Comparison of ENCODE assay signal across 1 cellular context in the genomic region with DNA sequence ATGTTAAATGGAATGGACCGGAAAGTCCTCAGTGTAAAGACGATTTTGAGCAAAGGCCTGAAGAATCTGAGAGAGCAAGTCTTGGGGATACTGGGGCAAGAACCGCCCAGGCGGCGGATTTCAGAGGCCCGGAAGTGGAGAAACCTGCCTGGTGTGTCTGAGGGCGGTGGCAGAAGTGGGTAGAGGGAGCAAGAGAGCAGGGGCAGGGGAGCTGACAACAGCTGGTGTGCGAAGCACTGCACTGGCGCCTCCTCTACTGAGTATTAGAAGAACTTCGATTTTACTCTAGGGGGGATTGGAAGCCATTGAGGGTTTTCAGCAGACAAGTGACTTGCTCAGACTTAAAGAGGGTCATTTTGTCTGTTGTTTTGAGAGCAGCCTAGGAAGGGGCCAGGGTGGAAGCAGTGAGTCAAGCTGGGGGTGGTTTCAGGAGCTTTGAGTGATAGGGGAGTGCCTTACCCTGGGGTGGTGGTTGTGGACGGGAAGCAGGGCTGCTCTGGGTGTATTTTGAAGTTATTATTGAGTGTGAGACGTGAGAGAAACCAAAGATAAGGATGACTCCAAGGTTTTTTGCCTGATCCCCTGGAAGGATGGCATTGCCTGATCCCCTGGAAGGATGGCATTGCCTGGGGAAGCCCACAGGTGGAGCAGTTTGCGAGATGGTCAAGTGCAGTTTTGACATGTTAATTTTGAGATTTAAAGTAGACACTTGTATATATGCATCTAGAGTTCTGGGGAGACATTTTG.
TF ChIP-seq lines count a peak whose summit lies in the region.

No MANE protein-coding gene starts in this region.

TF ChIP-seq in HepG2, 621 proteins besides CTCF, POLR2A, EP300 and RAD21 (continued from another document):
- TF ChIP-seq, protein P1, sequence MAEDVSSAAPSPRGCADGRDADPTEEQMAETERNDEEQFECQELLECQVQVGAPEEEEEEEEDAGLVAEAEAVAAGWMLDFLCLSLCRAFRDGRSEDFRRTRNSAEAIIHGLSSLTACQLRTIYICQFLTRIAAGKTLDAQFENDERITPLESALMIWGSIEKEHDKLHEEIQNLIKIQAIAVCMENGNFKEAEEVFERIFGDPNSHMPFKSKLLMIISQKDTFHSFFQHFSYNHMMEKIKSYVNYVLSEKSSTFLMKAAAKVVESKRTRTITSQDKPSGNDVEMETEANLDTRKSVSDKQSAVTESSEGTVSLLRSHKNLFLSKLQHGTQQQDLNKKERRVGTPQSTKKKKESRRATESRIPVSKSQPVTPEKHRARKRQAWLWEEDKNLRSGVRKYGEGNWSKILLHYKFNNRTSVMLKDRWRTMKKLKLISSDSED (CRISPR knock-in tag; IDR thresholded peaks at IDR 0.05) = no peak
- TF ChIP-seq, protein P2, sequence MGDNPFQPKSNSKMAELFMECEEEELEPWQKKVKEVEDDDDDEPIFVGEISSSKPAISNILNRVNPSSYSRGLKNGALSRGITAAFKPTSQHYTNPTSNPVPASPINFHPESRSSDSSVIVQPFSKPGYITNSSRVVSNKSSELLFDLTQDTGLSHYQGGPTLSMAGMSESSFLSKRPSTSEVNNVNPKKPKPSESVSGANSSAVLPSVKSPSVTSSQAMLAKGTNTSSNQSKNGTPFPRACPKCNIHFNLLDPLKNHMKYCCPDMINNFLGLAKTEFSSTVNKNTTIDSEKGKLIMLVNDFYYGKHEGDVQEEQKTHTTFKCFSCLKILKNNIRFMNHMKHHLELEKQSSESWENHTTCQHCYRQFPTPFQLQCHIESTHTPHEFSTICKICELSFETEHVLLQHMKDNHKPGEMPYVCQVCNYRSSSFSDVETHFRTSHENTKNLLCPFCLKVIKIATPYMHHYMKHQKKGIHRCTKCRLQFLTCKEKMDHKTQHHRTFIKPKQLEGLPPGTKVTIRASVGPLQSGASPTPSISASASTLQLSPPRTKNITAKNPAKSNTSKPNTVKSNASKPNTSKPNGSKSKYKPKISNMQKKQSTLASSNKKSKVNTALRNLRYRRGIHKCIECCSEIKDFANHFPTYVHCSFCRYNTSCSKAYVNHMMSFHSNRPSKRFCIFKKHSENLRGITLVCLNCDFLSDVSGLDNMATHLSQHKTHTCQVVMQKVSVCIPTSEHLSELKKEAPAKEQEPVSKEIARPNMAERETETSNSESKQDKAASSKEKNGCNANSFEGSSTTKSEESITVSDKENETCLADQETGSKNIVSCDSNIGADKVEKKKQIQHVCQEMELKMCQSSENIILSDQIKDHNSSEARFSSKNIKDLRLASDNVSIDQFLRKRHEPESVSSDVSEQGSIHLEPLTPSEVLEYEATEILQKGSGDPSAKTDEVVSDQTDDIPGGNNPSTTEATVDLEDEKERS (CRISPR knock-in tag; IDR thresholded peaks at IDR 0.05) = no peak
- TF ChIP-seq, protein P3, sequence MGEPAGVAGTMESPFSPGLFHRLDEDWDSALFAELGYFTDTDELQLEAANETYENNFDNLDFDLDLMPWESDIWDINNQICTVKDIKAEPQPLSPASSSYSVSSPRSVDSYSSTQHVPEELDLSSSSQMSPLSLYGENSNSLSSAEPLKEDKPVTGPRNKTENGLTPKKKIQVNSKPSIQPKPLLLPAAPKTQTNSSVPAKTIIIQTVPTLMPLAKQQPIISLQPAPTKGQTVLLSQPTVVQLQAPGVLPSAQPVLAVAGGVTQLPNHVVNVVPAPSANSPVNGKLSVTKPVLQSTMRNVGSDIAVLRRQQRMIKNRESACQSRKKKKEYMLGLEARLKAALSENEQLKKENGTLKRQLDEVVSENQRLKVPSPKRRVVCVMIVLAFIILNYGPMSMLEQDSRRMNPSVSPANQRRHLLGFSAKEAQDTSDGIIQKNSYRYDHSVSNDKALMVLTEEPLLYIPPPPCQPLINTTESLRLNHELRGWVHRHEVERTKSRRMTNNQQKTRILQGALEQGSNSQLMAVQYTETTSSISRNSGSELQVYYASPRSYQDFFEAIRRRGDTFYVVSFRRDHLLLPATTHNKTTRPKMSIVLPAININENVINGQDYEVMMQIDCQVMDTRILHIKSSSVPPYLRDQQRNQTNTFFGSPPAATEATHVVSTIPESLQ (CRISPR knock-in tag; conservative IDR thresholded peaks at IDR 0.05) = no peak
- TF ChIP-seq GABPB1 (CRISPR knock-in tag; IDR thresholded peaks at IDR 0.05) = no peak
- no peak for TF ChIP-seq ZNF451 (CRISPR knock-in tag; IDR thresholded peaks at IDR 0.05)
- no peak for TF ChIP-seq ZNF484 (CRISPR knock-in tag; IDR thresholded peaks at IDR 0.05; ENCODE audit: borderline replicate concordance, low read depth)
- TF ChIP-seq ZNF264 (CRISPR knock-in tag; IDR thresholded peaks at IDR 0.05) = no peak
- no peak for TF ChIP-seq WIZ (CRISPR knock-in tag; IDR thresholded peaks at IDR 0.05)
- TF ChIP-seq KLF6 (CRISPR knock-in tag; IDR thresholded peaks at IDR 0.05) = no peak
- TF ChIP-seq TSC22D2 (CRISPR knock-in tag; IDR thresholded peaks at IDR 0.05; ENCODE audit: borderline replicate concordance) = no peak
- no peak for TF ChIP-seq TEAD2 (CRISPR knock-in tag; IDR thresholded peaks at IDR 0.05)
- TF ChIP-seq, protein P4, sequence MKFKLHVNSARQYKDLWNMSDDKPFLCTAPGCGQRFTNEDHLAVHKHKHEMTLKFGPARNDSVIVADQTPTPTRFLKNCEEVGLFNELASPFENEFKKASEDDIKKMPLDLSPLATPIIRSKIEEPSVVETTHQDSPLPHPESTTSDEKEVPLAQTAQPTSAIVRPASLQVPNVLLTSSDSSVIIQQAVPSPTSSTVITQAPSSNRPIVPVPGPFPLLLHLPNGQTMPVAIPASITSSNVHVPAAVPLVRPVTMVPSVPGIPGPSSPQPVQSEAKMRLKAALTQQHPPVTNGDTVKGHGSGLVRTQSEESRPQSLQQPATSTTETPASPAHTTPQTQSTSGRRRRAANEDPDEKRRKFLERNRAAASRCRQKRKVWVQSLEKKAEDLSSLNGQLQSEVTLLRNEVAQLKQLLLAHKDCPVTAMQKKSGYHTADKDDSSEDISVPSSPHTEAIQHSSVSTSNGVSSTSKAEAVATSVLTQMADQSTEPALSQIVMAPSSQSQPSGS (CRISPR knock-in tag; IDR thresholded peaks at IDR 0.05) = no peak
- TF ChIP-seq, protein P5, sequence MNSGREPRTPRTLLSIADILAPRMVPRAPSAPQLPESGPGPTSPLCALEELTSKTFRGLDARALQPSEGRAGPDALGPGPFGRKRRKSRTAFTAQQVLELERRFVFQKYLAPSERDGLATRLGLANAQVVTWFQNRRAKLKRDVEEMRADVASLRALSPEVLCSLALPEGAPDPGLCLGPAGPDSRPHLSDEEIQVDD (CRISPR knock-in tag; IDR thresholded peaks at IDR 0.05; ENCODE audit: borderline replicate concordance) = no peak
- TF ChIP-seq ZNF83 (CRISPR knock-in tag; IDR thresholded peaks at IDR 0.05; ENCODE audit: borderline replicate concordance) = no peak
- TF ChIP-seq HCFC1 (IDR thresholded peaks at IDR 0.05; ENCODE audit: low read depth, low read length) = no peak
- TF ChIP-seq, protein P6, sequence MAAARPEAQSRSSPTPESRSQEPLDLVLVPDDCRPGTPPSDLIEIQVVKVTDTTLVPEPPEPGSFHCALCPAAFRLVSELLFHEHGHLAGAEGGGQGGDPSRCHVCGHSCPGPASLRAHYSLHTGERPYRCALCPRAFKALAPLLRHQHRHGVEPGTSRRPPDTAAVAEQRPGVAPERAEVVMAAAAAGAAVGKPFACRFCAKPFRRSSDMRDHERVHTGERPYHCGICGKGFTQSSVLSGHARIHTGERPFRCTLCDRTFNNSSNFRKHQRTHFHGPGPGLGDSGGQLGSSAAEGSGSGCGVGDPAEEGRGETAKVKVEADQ (CRISPR knock-in tag; IDR thresholded peaks at IDR 0.05; ENCODE audit: borderline replicate concordance) = no peak
